ENCODE assay signal across 8 cellular contexts in genomic region chr5:4879693-4880303, GRCh38.
DNase-seq lines count a peak whose midpoint lies in the region; ATAC-seq, FAIRE-seq and TF ChIP-seq lines count a peak whose summit lies in the region.

No MANE protein-coding gene starts in this region.

- DNase-seq in G401 (ENCODE audit: low spot score) (peak; percentile 94), HuH-7 (ENCODE audit: low spot score) (peak; percentile 53), Panc1 (ENCODE audit: low read depth, low spot score) (peak; percentile 66), GM12878 (ENCODE audit: low read depth, low spot score) (no peak), iPS-NIHi11 (ENCODE audit: low spot score) (peak; percentile 84), dedifferentiated amniotic fluid mesenchymal stem cell (ENCODE audit: extremely low spot score) (no peak)
- peak; percentile 36 for DNase-seq in stimulated activated CD4-positive, alpha-beta T cell treated with anti-CD3 and anti-CD28 coated beads, Interleukin-12 subunit alpha, Interleukin-12 subunit beta, amount 100 ng/mL, for 4 hours

- H3K4me2 ChIP-seq in GM12878 (ENCODE audit: control insufficient read depth, insufficient read depth) = no peak overlapping the region

- BruUV-seq in Panc1 (replicated peaks; lab: Mats Ljungman, UMichigan) (no TSS peak), GM12878 (replicated peaks; lab: Mats Ljungman, UMichigan) (no TSS peak)

- SMC1A ChIA-PET in GM12878 (lab: Charles Lee; ENCODE audit: uncharacterized antibody, unreplicated experiment) = interaction anchor here (0.6 to 5.7 kb wide), 8 partner anchors 9 to 613 kb away, joined by 3 to 31 read pairs (median 4); no protein-coding TSS in a partner anchor

- H3K9ac ChIP-seq in GM12878 (ENCODE audit: control insufficient read depth, insufficient read depth, low read length) = no peak overlapping the region

- peak; percentile 99 for TF ChIP-seq RAD21 in GM12878 (IDR thresholded peaks at IDR 0.05; ENCODE audit: insufficient read depth, low read depth, low read length)

- H4K20me1 ChIP-seq in GM12878 (ENCODE audit: control insufficient read depth, insufficient read depth) = no peaks in the 10 kb centered on the region

- H3K4me1 ChIP-seq in Panc1 (ENCODE audit: control insufficient read depth, insufficient read depth, low read length) (no peaks in the 10 kb centered on the region), GM12878 (ENCODE audit: control insufficient read depth, insufficient read depth, low read length) (no peaks in the 10 kb centered on the region)

- no peak overlapping the region for H2AFZ ChIP-seq in GM12878 (ENCODE audit: control insufficient read depth, low read depth, low read length)

- no peaks in the 10 kb centered on the region for H3K9me3 ChIP-seq in Panc1 (ENCODE audit: control insufficient read depth, insufficient read depth, low read depth, low read length)
- no peaks in the 10 kb centered on the region for H3K9me3 ChIP-seq in GM12878 (replicated peaks; ENCODE audit: control insufficient read depth, insufficient read depth, low read length)

- CTCF ChIA-PET in Panc1 (lab: Charles Lee) (interaction anchor here (0.6 to 1.1 kb wide), 3 partner anchors 539 to 753 kb away, joined by 3 to 8 read pairs (median 3); no protein-coding TSS in a partner anchor), GM12878 (lab: Yijun Ruan, JAX) (interaction anchor here (0.5 to 3.7 kb wide), 23 partner anchors 9 to 920 kb away, joined by 3 to 31 read pairs (median 3); partner anchors contain the start of gene ICE1)

- H3K27me3 ChIP-seq in Panc1 (ENCODE audit: control insufficient read depth, insufficient read depth, low read length) = peaks cover 2% of the 10 kb centered on the region; the same call in 1 of the 2 replicates
- H3K27me3 ChIP-seq in GM12878 (replicated peaks in 1 of 2; ENCODE audit: control insufficient read depth in 2 of 2, insufficient read depth in 2 of 2, low read length in 1 of 2) = no peaks in the 10 kb centered on the region

- H3K79me2 ChIP-seq in GM12878 (ENCODE audit: control insufficient read depth, insufficient read depth, low read length) = no peaks in the 10 kb centered on the region

- TF ChIP-seq CTCF in Panc1 (IDR thresholded peaks at IDR 0.05) (peak; percentile 98), GM12878 (IDR thresholded peaks at IDR 0.05 in 2 of 3, conservative IDR thresholded peaks at IDR 0.05 in 1 of 3; ENCODE audit: control insufficient read depth in 2 of 3, extremely low read depth in 1 of 3, insufficient read depth in 1 of 3, low read depth in 3 of 3, low read length in 3 of 3) (peak; percentile 87 to 96 (median 92))

- in situ Hi-C loops in G401 (cut with HindIII; ENCODE audit: low sequenced_read_pairs) (no loop called here), Panc1 (cut with HindIII; ENCODE audit: low pct_unique_long_range_greater_than_20kb, low sequenced_read_pairs) (no loop called here), GM12878 (cut with MboI) (loop anchor here (5.0 kb wide), 1 partner anchor 538 kb away; no protein-coding TSS in a partner anchor)

- FAIRE-seq in GM12878 (lab: Jason Lieb, UNC) = peak; percentile 68

- TF ChIP-seq EP300 in GM12878 (IDR thresholded peaks at IDR 0.05; ENCODE audit: borderline replicate concordance in 1 of 2, control insufficient read depth in 1 of 2, low read depth in 2 of 2, low read length in 2 of 2) = no peak

- WGBS in GM12878 (ENCODE audit: insufficient coverage, insufficient replicate concordance, low lambda C conversion rate, missing lambda C conversion rate) = 41% methylated on average over 15 of the region's 15 CpGs

- H3K36me3 ChIP-seq in Panc1 (ENCODE audit: control insufficient read depth, insufficient read depth, low read length) (no peaks in the 10 kb centered on the region), GM12878 (ENCODE audit: control insufficient read depth in 2 of 2, insufficient read depth in 2 of 2, low read length in 1 of 2) (no peaks in the 10 kb centered on the region)

- POLR2A ChIA-PET in Panc1 (lab: Charles Lee) = no interaction called here
- POLR2A ChIA-PET in GM12878 (lab: Charles Lee) = no interaction called here

- RAD21 ChIA-PET in GM12878 (lab: Charles Lee; ENCODE audit: unreplicated experiment) = interaction anchor here (0.6 to 2.1 kb wide), 6 partner anchors 61 to 598 kb away, joined by 3 to 8 read pairs (median 4); no protein-coding TSS in a partner anchor

- H3K27ac ChIP-seq in Panc1 (ENCODE audit: low read length) (no peak overlapping the region), GM12878 (ENCODE audit: control insufficient read depth, insufficient read depth) (no peak overlapping the region)

- intact Hi-C loops in Panc1 (cut with micrococcal nuclease; ENCODE audit: unreplicated experiment) (loop anchor here (1.0 to 2.0 kb wide), 2 partner anchors 261 to 540 kb away; partner anchors contain the start of gene ADAMTS16), GM12878 (cut with micrococcal nuclease; ENCODE audit: unreplicated experiment) (loop anchor here (1.0 to 5.0 kb wide), 3 partner anchors 63 to 540 kb away; partner anchors contain the start of gene ADAMTS16)

- ATAC-seq in GM21423 (IDR thresholded peaks at IDR 0.05; ENCODE audit: unreplicated experiment) (peak; percentile 81), Panc1 (peak; percentile 89), GM12878 (peak; percentile 90)

- TF ChIP-seq POLR2A in GM12878 (IDR thresholded peaks at IDR 0.05; ENCODE audit: low read depth, low read length) = no peak

- no peak overlapping the region for H3K4me3 ChIP-seq in Panc1 (ENCODE audit: low read depth in 2 of 2, low read length in 2 of 2)
- no peak overlapping the region for H3K4me3 ChIP-seq in GM12878

TF ChIP-seq in GM12878, 131 proteins besides CTCF, POLR2A, EP300 and RAD21:
- TF ChIP-seq SMC3 (IDR thresholded peaks at IDR 0.05; ENCODE audit: borderline replicate concordance, low read length) = peak; percentile 69
- TF ChIP-seq MEF2A (IDR thresholded peaks at IDR 0.05; ENCODE audit: insufficient read depth, low read depth, low read length) = no peak

Comparison
In these comparisons a context has a peak if more than half of its experiments do, and no peak if none do; other contexts are left out.
1. DNase-seq: peak in G401 (single experiment), HuH-7 (single experiment), Panc1 (single experiment), iPS-NIHi11 (single experiment) and stimulated activated CD4-positive, alpha-beta T cell treated with anti-CD3 and anti-CD28 coated beads, Interleukin-12 subunit alpha, Interleukin-12 subunit beta, amount 100 ng/mL, for 4 hours (single experiment); none in GM12878 (single experiment) and dedifferentiated amniotic fluid mesenchymal stem cell (single experiment).
2. Peak in every context shown above with its lines, with median percentiles within 50 percentile points of each other: ATAC-seq.